In genomic region chr12:6465467-6466183, GRCh38 we compare ENCODE assay signal across 8 cellular contexts. TPM values are rescaled to one million over a fixed set of nuclear protein-coding genes. Genes with fewer than 3 reads are reported as not detected.
DNase-seq lines count a peak whose midpoint lies in the region; ATAC-seq and TF ChIP-seq lines count a peak whose summit lies in the region.

No MANE protein-coding gene starts in this region.

- H3K4me3 ChIP-seq in gastroesophageal sphincter (no peak overlapping the region), parathyroid adenoma (ENCODE audit: low read depth, low read length) (no peak overlapping the region)

- H3K79me2 ChIP-seq in parathyroid adenoma: no peaks in the 10 kb centered on the region

- no peak for TF ChIP-seq POLR2A in gastroesophageal sphincter (IDR thresholded peaks at IDR 0.05)

- peaks cover 0 to 80% (median 0%) of the 10 kb centered on the region in 3 donors for H3K4me1 ChIP-seq in gastroesophageal sphincter
- H3K4me1 ChIP-seq in parathyroid adenoma: peaks cover 10% of the 10 kb centered on the region

- peak; percentile 87 for TF ChIP-seq CTCF in GM13977 (IDR thresholded peaks at IDR 0.05; ENCODE audit: extremely low read depth, insufficient read depth, missing control alignments)
- TF ChIP-seq CTCF in gastroesophageal sphincter (IDR thresholded peaks at IDR 0.05): peak in 3 of 4 experiments; percentile 89 to 97 (median 95)
- peak; percentile 95 for TF ChIP-seq CTCF in parathyroid adenoma (IDR thresholded peaks at IDR 0.05)

- no peaks in the 10 kb centered on the region for H3K27me3 Mint-ChIP-seq in activated T-helper 1 cell treated with anti-CD3 and anti-CD28 coated beads, Interleukin-12 subunit alpha, Interleukin-12 subunit beta, Interleukin-2, Interleukin-4 antibody, amounts not matched to agents 30 ng/mL and 10 ng/mL and 1 ng/mL, durations not matched to agents 14 hours and 24 hours and 36 hours (ENCODE audit: insufficient read depth)

- intact Hi-C loops in activated T-helper 1 cell treated with anti-CD3 and anti-CD28 coated beads, Interleukin-12 subunit alpha, Interleukin-12 subunit beta, Interleukin-2, Interleukin-4 antibody, amounts not matched to agents 30 ng/mL and 10 ng/mL and 1 ng/mL, durations not matched to agents 14 hours and 24 hours and 36 hours (cut with micrococcal nuclease): loop anchor here (1.0 to 5.0 kb wide), 3 partner anchors 42 to 143 kb away; no protein-coding TSS in a partner anchor

- peaks cover 88% of the 10 kb centered on the region for H3K4me1 Mint-ChIP-seq in activated T-helper 1 cell treated with anti-CD3 and anti-CD28 coated beads, Interleukin-12 subunit alpha, Interleukin-12 subunit beta, Interleukin-2, Interleukin-4 antibody, amounts not matched to agents 30 ng/mL and 10 ng/mL and 1 ng/mL, durations not matched to agents 14 hours and 24 hours and 36 hours (ENCODE audit: low read depth)

- H3K9me3 ChIP-seq in gastroesophageal sphincter (no peaks in the 10 kb centered on the region), parathyroid adenoma (ENCODE audit: control insufficient read depth, low read length) (no peaks in the 10 kb centered on the region)

- no peak overlapping the region for H3K9ac ChIP-seq in parathyroid adenoma

- 0 to 20% methylated on average over 2 to 6 of the region's 6 CpGs for WGBS in gastroesophageal sphincter (ENCODE audit: low coverage in 1 of 2), 2 donors

- H3K27ac ChIP-seq in gastroesophageal sphincter: peak overlapping the region in 3 of 4 donors; percentile 6 to 34 (median 25)
- H3K27ac ChIP-seq in parathyroid adenoma: no peak overlapping the region

- in situ Hi-C loops in GM13977 (cut with MboI; ENCODE audit: low pct_unique_long_range_greater_than_20kb, low sequenced_read_pairs, unreplicated experiment): loop anchor here (10.0 kb wide), 1 partner anchor 131 kb away; no protein-coding TSS in a partner anchor

- no peaks in the 10 kb centered on the region for H3K9me3 Mint-ChIP-seq in activated T-helper 1 cell treated with anti-CD3 and anti-CD28 coated beads, Interleukin-12 subunit alpha, Interleukin-12 subunit beta, Interleukin-2, Interleukin-4 antibody, amounts not matched to agents 30 ng/mL and 10 ng/mL and 1 ng/mL, durations not matched to agents 14 hours and 24 hours and 36 hours

- peaks cover 81% of the 10 kb centered on the region for H3K36me3 Mint-ChIP-seq in activated T-helper 1 cell treated with anti-CD3 and anti-CD28 coated beads, Interleukin-12 subunit alpha, Interleukin-12 subunit beta, Interleukin-2, Interleukin-4 antibody, amounts not matched to agents 30 ng/mL and 10 ng/mL and 1 ng/mL, durations not matched to agents 14 hours and 24 hours and 36 hours (ENCODE audit: low read depth)

- H3K27ac Mint-ChIP-seq in activated T-helper 1 cell treated with anti-CD3 and anti-CD28 coated beads, Interleukin-12 subunit alpha, Interleukin-12 subunit beta, Interleukin-2, Interleukin-4 antibody, amounts not matched to agents 30 ng/mL and 10 ng/mL and 1 ng/mL, durations not matched to agents 14 hours and 24 hours and 36 hours: peak overlapping the region; percentile 81

- no peak for TF ChIP-seq EP300 in gastroesophageal sphincter (IDR thresholded peaks at IDR 0.05)

- peak; percentile 62 for ATAC-seq in gastroesophageal sphincter
- no peak for ATAC-seq in HG03342 (IDR thresholded peaks at IDR 0.05; ENCODE audit: unreplicated experiment)
- no peak for ATAC-seq in HG02938 (IDR thresholded peaks at IDR 0.05; ENCODE audit: unreplicated experiment)

- H3K27me3 ChIP-seq in gastroesophageal sphincter (no peaks in the 10 kb centered on the region), parathyroid adenoma (ENCODE audit: control insufficient read depth, insufficient read depth, low read length) (no peaks in the 10 kb centered on the region)

- H3K4me3 Mint-ChIP-seq in activated T-helper 1 cell treated with anti-CD3 and anti-CD28 coated beads, Interleukin-12 subunit alpha, Interleukin-12 subunit beta, Interleukin-2, Interleukin-4 antibody, amounts not matched to agents 30 ng/mL and 10 ng/mL and 1 ng/mL, durations not matched to agents 14 hours and 24 hours and 36 hours: peak overlapping the region; percentile 38

- DNase-seq in CD1c-positive myeloid dendritic cell (ENCODE audit: extremely low spot score) (peak; percentile 75), GM13977 (ENCODE audit: low spot score) (no peak), NCI-H2196 (lab: John Stamatoyannopoulos, UW; ENCODE audit: unreplicated experiment) (peak; percentile 49)
- DNase-seq in activated T-helper 1 cell treated with anti-CD3 and anti-CD28 coated beads, Interleukin-12 subunit alpha, Interleukin-12 subunit beta, Interleukin-2, Interleukin-4 antibody, amounts not matched to agents 30 ng/mL and 10 ng/mL and 1 ng/mL, durations not matched to agents 14 hours and 24 hours and 36 hours (ENCODE audit: low spot score): no peak

- no peak overlapping the region for H3K4me2 ChIP-seq in parathyroid adenoma (ENCODE audit: low read length)

- H2AFZ ChIP-seq in parathyroid adenoma: no peak overlapping the region

- H3K36me3 ChIP-seq in gastroesophageal sphincter (peaks cover 0 to 56% of the 10 kb centered on the region in 2 donors), parathyroid adenoma (ENCODE audit: control insufficient read depth, insufficient read depth, low read length) (no peaks in the 10 kb centered on the region)

RNA-seq across cellular contexts. Expression of gene VAMP1, which starts 4.9 kb away (rescaled TPM):
- total RNA-seq in activated T-helper 1 cell treated with anti-CD3 and anti-CD28 coated beads, Interleukin-12 subunit alpha, Interleukin-12 subunit beta, Interleukin-2, Interleukin-4 antibody, amounts not matched to agents 30 ng/mL and 10 ng/mL and 1 ng/mL, durations not matched to agents 14 hours and 24 hours and 36 hours: 49.7 and 52.8 TPM in 2 replicates
- 10 to 100 TPM; 10.5 to 45.5 (median 17.9) TPM for total RNA-seq in gastroesophageal sphincter

RNA-seq across cellular contexts. Expression of gene TAPBPL, which starts 13.8 kb away (rescaled TPM):
- 34.1 and 34.3 TPM in 2 replicates for total RNA-seq in activated T-helper 1 cell treated with anti-CD3 and anti-CD28 coated beads, Interleukin-12 subunit alpha, Interleukin-12 subunit beta, Interleukin-2, Interleukin-4 antibody, amounts not matched to agents 30 ng/mL and 10 ng/mL and 1 ng/mL, durations not matched to agents 14 hours and 24 hours and 36 hours
- total RNA-seq in gastroesophageal sphincter: 10 to 100 TPM; 11.6 to 31.3 (median 16.4) TPM

RNA-seq across cellular contexts. Expression of gene CD27, which starts 20.9 kb away (rescaled TPM):
- total RNA-seq in activated T-helper 1 cell treated with anti-CD3 and anti-CD28 coated beads, Interleukin-12 subunit alpha, Interleukin-12 subunit beta, Interleukin-2, Interleukin-4 antibody, amounts not matched to agents 30 ng/mL and 10 ng/mL and 1 ng/mL, durations not matched to agents 14 hours and 24 hours and 36 hours: 82.1 and 82.3 TPM in 2 replicates
- under 1 TPM in 2 of 4 donors, not detected in 2; 0.45 to 0.89 TPM for total RNA-seq in gastroesophageal sphincter

RNA-seq across cellular contexts. Expression of gene MRPL51, which starts 27.4 kb away (rescaled TPM):
- total RNA-seq in activated T-helper 1 cell treated with anti-CD3 and anti-CD28 coated beads, Interleukin-12 subunit alpha, Interleukin-12 subunit beta, Interleukin-2, Interleukin-4 antibody, amounts not matched to agents 30 ng/mL and 10 ng/mL and 1 ng/mL, durations not matched to agents 14 hours and 24 hours and 36 hours: 250 and 258 TPM in 2 replicates
- 10 to 100 TPM; 51.0 to 99.3 (median 66.0) TPM for total RNA-seq in gastroesophageal sphincter

RNA-seq across cellular contexts. Expression of gene NCAPD2, which starts 28.3 kb away (rescaled TPM):
- 91.6 and 93.4 TPM in 2 replicates for total RNA-seq in activated T-helper 1 cell treated with anti-CD3 and anti-CD28 coated beads, Interleukin-12 subunit alpha, Interleukin-12 subunit beta, Interleukin-2, Interleukin-4 antibody, amounts not matched to agents 30 ng/mL and 10 ng/mL and 1 ng/mL, durations not matched to agents 14 hours and 24 hours and 36 hours
- 10 to 100 TPM; 21.2 to 28.0 (median 24.8) TPM for total RNA-seq in gastroesophageal sphincter

Comparison
In these comparisons a context has a peak if more than half of its experiments do, and no peak if none do; other contexts are left out.
1. DNase-seq: peak in CD1c-positive myeloid dendritic cell (single experiment) and NCI-H2196 (single experiment); none in GM13977 (single experiment) and activated T-helper 1 cell treated with anti-CD3 and anti-CD28 coated beads, Interleukin-12 subunit alpha, Interleukin-12 subunit beta, Interleukin-2, Interleukin-4 antibody, amounts not matched to agents 30 ng/mL and 10 ng/mL and 1 ng/mL, durations not matched to agents 14 hours and 24 hours and 36 hours (single experiment).
2. RNA of gene CD27, which starts 20.9 kb away (total RNA-seq): 82.1 to 82.3 TPM in activated T-helper 1 cell treated with anti-CD3 and anti-CD28 coated beads, Interleukin-12 subunit alpha, Interleukin-12 subunit beta, Interleukin-2, Interleukin-4 antibody, amounts not matched to agents 30 ng/mL and 10 ng/mL and 1 ng/mL, durations not matched to agents 14 hours and 24 hours and 36 hours; 0.45 to 0.89 TPM in gastroesophageal sphincter; every median in the first group is over 10 times any median in the second.
3. Peak in every context shown above with its lines, with median percentiles within 50 percentile points of each other: CTCF ChIP-seq.